1 cellular context compared by ENCODE assay signal in the genomic region with DNA sequence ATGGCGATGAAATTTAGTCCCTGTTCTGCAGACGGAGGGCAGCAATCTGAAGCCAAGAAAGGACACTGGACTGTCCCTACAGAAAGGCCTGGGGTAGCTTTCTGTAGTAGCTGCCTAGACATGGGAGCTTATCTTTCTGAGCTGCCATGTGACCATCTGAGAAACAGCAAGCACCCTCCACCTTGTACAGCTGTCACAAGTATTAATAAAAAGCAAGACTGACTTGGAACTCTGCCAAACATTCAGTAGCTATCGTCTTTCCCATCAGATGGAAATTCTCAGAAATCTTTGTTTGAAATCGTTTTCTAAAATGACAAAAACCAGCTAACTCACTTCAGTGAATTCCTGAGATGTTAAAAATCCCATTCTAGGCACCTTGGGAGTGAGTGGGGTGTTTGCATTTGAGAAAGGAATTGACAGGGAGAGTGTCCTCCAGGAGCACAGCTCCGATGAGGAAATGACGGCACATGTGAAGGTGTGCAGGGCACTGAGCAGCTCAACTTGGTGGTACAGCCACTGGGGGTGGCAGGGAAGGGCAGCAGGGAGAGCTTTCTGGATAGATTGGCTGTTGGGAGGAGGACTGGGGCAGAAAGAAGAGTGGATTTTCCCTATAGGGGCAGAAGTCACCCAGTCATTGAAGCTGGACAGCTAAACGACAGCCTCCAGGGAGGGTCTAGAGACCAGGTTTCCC.
TF ChIP-seq lines count a peak whose summit lies in the region.

No MANE protein-coding gene starts in this region.

TF ChIP-seq in WTC11, 78 proteins besides CTCF, POLR2A, EP300 and RAD21 (continued from another document):
- TF ChIP-seq, protein P1, sequence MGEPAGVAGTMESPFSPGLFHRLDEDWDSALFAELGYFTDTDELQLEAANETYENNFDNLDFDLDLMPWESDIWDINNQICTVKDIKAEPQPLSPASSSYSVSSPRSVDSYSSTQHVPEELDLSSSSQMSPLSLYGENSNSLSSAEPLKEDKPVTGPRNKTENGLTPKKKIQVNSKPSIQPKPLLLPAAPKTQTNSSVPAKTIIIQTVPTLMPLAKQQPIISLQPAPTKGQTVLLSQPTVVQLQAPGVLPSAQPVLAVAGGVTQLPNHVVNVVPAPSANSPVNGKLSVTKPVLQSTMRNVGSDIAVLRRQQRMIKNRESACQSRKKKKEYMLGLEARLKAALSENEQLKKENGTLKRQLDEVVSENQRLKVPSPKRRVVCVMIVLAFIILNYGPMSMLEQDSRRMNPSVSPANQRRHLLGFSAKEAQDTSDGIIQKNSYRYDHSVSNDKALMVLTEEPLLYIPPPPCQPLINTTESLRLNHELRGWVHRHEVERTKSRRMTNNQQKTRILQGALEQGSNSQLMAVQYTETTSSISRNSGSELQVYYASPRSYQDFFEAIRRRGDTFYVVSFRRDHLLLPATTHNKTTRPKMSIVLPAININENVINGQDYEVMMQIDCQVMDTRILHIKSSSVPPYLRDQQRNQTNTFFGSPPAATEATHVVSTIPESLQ (CRISPR knock-in tag; IDR thresholded peaks at IDR 0.05): no peak
- TF ChIP-seq NR2C2 (CRISPR knock-in tag; IDR thresholded peaks at IDR 0.05): no peak
- TF ChIP-seq TEAD4 (CRISPR knock-in tag; IDR thresholded peaks at IDR 0.05): no peak
- TF ChIP-seq OVOL2 (CRISPR knock-in tag; IDR thresholded peaks at IDR 0.05; ENCODE audit: borderline replicate concordance): no peak
- TF ChIP-seq, protein P2, sequence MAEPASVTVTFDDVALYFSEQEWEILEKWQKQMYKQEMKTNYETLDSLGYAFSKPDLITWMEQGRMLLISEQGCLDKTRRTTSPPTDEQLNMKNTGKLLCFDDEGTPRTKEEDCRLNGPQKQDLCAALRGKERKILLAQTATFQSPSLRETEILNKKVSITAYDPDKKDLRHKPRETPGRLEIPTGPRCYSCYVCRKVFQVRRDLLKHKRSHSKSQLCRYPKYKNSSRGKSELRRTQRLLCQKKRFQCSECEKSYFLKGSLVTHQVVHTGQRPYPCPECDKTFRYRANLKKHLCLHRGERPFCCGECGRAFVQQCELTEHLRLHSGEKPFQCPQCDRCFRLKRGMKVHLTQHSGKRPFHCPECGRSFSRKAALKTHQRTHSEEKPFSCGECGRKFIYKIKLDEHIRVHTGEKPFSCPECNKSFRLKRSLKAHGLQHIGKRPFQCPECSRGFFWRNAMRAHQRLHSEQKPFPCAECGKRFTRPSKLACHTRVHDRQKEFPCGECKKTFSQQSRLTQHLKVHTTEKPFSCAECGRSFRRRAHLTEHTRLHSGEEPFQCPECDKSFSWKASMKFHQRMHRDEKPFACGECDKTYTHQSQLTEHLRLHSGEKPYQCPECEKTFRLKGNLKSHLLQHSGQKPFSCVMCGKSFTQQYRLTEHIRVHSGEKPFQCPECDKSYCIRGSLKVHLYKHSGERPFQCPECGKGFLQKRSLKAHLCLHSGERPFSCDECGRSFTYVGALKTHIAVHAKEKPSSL (CRISPR knock-in tag; conservative IDR thresholded peaks at IDR 0.05): no peak
- TF ChIP-seq ELF4 (CRISPR knock-in tag; IDR thresholded peaks at IDR 0.05; ENCODE audit: low read depth): no peak
- no peak for TF ChIP-seq ZNF416 (CRISPR knock-in tag; IDR thresholded peaks at IDR 0.05)
- TF ChIP-seq IRF2 (CRISPR knock-in tag; IDR thresholded peaks at IDR 0.05; ENCODE audit: borderline replicate concordance, low read depth): no peak
